In genomic region chr13:102805680-102806079, GRCh38 we compare ENCODE assay signal across 25 cellular contexts.
"Had no signal": no experiment of that assay in that cellular context is flagged by ENCODE, and none has a peak within 500 bp of the region (broad histone marks: within the 10 kb centered on the region; RNA-seq: fewer than 3 reads in every experiment).

No MANE protein-coding gene starts in this region.

- FAIRE-seq: endothelial cell of umbilical vein, frontal cortex, kidney had no signal

- H3K9me3 ChIP-seq: gastroesophageal sphincter, mucosa of descending colon had no signal

- H3K4me3 ChIP-seq: coronary artery, dorsolateral prefrontal cortex, esophagus muscularis mucosa, gastroesophageal sphincter, heart left ventricle, hepatocyte, left lung, lower lobe of right lung, mucosa of descending colon had no signal

- H3K36me3 ChIP-seq: lower lobe of right lung had no signal

- H3K27ac ChIP-seq: coronary artery, dorsolateral prefrontal cortex, esophagus muscularis mucosa, foreskin keratinocyte, gastroesophageal sphincter, heart left ventricle, hepatocyte, left lung, lower lobe of right lung had no signal

- DNase-seq: dermis blood vessel endothelial cell; dorsolateral prefrontal cortex; effector CD4-positive, alpha-beta T cell; effector memory CD4-positive, alpha-beta T cell; foreskin keratinocyte; heart left ventricle; hypothalamus; immature natural killer cell; islet precursor cell; kidney; kidney glomerular epithelial cell; left cardiac atrium; left lung; left ventricle myocardium superior; lower lobe of right lung; mesenchymal stem cell; mucosa of descending colon; naive B cell; naive thymus-derived CD8-positive, alpha-beta T cell had no signal
